ENCODE assay signal across 17 cellular contexts in genomic region chr10:78905940-78906308, GRCh38.
DNase-seq lines count a peak whose midpoint lies in the region; ATAC-seq and TF ChIP-seq lines count a peak whose summit lies in the region.
"Had no signal": no experiment of that assay in that cellular context is flagged by ENCODE, and none has a peak within 500 bp of the region (broad histone marks: within the 10 kb centered on the region; RNA-seq: fewer than 3 reads in every experiment).

No MANE protein-coding gene starts in this region.

- no peak overlapping the region for H3K27ac Mint-ChIP-seq in activated CD8-positive, alpha-beta memory T cell treated with anti-CD3 and anti-CD28 coated beads, Interleukin-2, amount 10 ng/mL, durations not matched to agents 7 days and 5 days

- H3K4me3 Mint-ChIP-seq in activated CD8-positive, alpha-beta memory T cell treated with anti-CD3 and anti-CD28 coated beads, Interleukin-2, amount 10 ng/mL, durations not matched to agents 7 days and 5 days = no peak overlapping the region
- H3K4me3 Mint-ChIP-seq: CD4-positive, CD25-positive, alpha-beta regulatory T cell had no signal

- TF ChIP-seq CTCF in esophagus squamous epithelium (IDR thresholded peaks at IDR 0.05) = no peak

- intact Hi-C loops in esophagus squamous epithelium (cut with DNase I) = no loop called here

- no peak for TF ChIP-seq POLR2A in esophagus squamous epithelium (IDR thresholded peaks at IDR 0.05)

- no peaks in the 10 kb centered on the region for H3K36me3 ChIP-seq in esophagus squamous epithelium
- H3K36me3 ChIP-seq: HAP-1, heart right ventricle had no signal

- no peaks in the 10 kb centered on the region for H3K9me3 ChIP-seq in esophagus squamous epithelium
- H3K9me3 ChIP-seq: A549, HAP-1, heart right ventricle had no signal

- ATAC-seq in activated CD8-positive, alpha-beta memory T cell treated with anti-CD3 and anti-CD28 coated beads, Interleukin-2, amount 10 ng/mL, durations not matched to agents 7 days and 5 days = no peak
- ATAC-seq: A549, GM12878, heart right ventricle had no signal

- DNase-seq in NCI-H1436 (lab: John Stamatoyannopoulos, UW) (peak; percentile 80), NCI-H1436 treated with DMSO at 0.1 percent for 48 hours (lab: John Stamatoyannopoulos, UW) (no peak), NCI-H1105 treated with DMSO at 0.1 percent for 48 hours (lab: John Stamatoyannopoulos, UW) (peak; percentile 30), pons (ENCODE audit: low spot score) (peak; percentile 41), esophagus squamous epithelium (lab: John Stamatoyannopoulos, UW) (no peak), NCI-H524 (lab: John Stamatoyannopoulos, UW) (no peak), HuH-7.5 (ENCODE audit: low spot score) (no peak)
- DNase-seq in activated CD8-positive, alpha-beta memory T cell treated with anti-CD3 and anti-CD28 coated beads, Interleukin-2, amount 10 ng/mL, durations not matched to agents 7 days and 5 days = peak; percentile 25
- DNase-seq: activated gamma-delta T cell treated with Interleukin-2 at 50 U/mL for 16 hours; CD4-positive, CD25-positive, alpha-beta regulatory T cell; heart right ventricle; MM.1S; NCI-H526 treated with DMSO at 0.1 percent for 48 hours had no signal

- WGBS in esophagus squamous epithelium, 2 donors = 58 to 60% methylated on average over 1 to 8 of the region's 12 CpGs

- no peaks in the 10 kb centered on the region for H3K9me3 Mint-ChIP-seq in activated CD8-positive, alpha-beta memory T cell treated with anti-CD3 and anti-CD28 coated beads, Interleukin-2, amount 10 ng/mL, durations not matched to agents 7 days and 5 days (ENCODE audit: low read depth)

- no peaks in the 10 kb centered on the region for H3K36me3 Mint-ChIP-seq in activated CD8-positive, alpha-beta memory T cell treated with anti-CD3 and anti-CD28 coated beads, Interleukin-2, amount 10 ng/mL, durations not matched to agents 7 days and 5 days
- H3K36me3 Mint-ChIP-seq: CD4-positive, CD25-positive, alpha-beta regulatory T cell had no signal

- no peaks in the 10 kb centered on the region for H3K27me3 Mint-ChIP-seq in activated CD8-positive, alpha-beta memory T cell treated with anti-CD3 and anti-CD28 coated beads, Interleukin-2, amount 10 ng/mL, durations not matched to agents 7 days and 5 days
- H3K27me3 Mint-ChIP-seq: CD4-positive, CD25-positive, alpha-beta regulatory T cell had no signal

- H3K4me1 ChIP-seq in esophagus squamous epithelium = no peaks in the 10 kb centered on the region
- H3K4me1 ChIP-seq: A549, HAP-1, heart right ventricle had no signal

- peaks cover 0 to 5% (median 0%) of the 10 kb centered on the region in 4 donors for H3K27me3 ChIP-seq in esophagus squamous epithelium
- H3K27me3 ChIP-seq: heart right ventricle had no signal

- H3K4me3 ChIP-seq in esophagus squamous epithelium = no peak overlapping the region
- H3K4me3 ChIP-seq: A549, GM12878, HAP-1, heart right ventricle had no signal

- no peaks in the 10 kb centered on the region for H3K4me1 Mint-ChIP-seq in activated CD8-positive, alpha-beta memory T cell treated with anti-CD3 and anti-CD28 coated beads, Interleukin-2, amount 10 ng/mL, durations not matched to agents 7 days and 5 days

- CTCF ChIA-PET in activated CD8-positive, alpha-beta memory T cell treated with anti-CD3 and anti-CD28 coated beads, Interleukin-2, amount 10 ng/mL, durations not matched to agents 7 days and 5 days (lab: Charles Lee) = interaction anchor here (1.2 kb wide), 1 partner anchor 291 kb away, joined by 4 read pairs; no protein-coding TSS in a partner anchor

- H3K27ac ChIP-seq in esophagus squamous epithelium = no peak overlapping the region
- H3K27ac ChIP-seq: A549, heart right ventricle, VCaP had no signal

Comparison
In these comparisons a context has a peak if more than half of its experiments do, and no peak if none do; other contexts are left out.
1. DNase-seq: peak in NCI-H1436 (single experiment), NCI-H1105 treated with DMSO at 0.1 percent for 48 hours (single experiment), activated CD8-positive, alpha-beta memory T cell treated with anti-CD3 and anti-CD28 coated beads, Interleukin-2, amount 10 ng/mL, durations not matched to agents 7 days and 5 days (single experiment) and pons (single experiment); none in NCI-H1436 treated with DMSO at 0.1 percent for 48 hours (single experiment), esophagus squamous epithelium (single experiment), NCI-H524 (0 of 2) and HuH-7.5 (single experiment).